In the genomic region with DNA sequence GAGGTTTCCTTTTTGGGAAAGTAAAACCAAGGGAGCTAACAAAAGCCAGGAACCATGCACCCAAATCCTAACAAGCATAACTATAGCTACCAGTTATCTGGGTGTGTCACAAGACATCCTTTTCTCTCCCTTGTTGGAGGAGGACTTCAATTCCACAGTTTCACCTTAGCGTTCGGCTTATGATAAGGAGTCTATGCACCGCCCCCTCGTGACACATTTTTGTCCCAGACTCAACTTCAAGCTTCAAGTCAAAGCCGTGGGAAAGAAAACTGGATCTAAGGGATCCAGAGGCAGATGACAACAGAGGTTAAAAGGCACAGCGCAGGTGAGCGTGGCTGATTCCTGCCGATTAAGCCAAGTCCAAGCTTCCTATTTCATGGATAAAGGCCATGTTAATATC, we compare ENCODE assay signal across 31 cellular contexts. TPM values are rescaled to one million over a fixed set of nuclear protein-coding genes. Genes with fewer than 3 reads are reported as not detected.
DNase-seq lines count a peak whose midpoint lies in the region; ATAC-seq, FAIRE-seq and TF ChIP-seq lines count a peak whose summit lies in the region.
"Had no signal": no experiment of that assay in that cellular context is flagged by ENCODE, and none has a peak within 500 bp of the region (broad histone marks: within the 10 kb centered on the region; RNA-seq: fewer than 3 reads in every experiment).

No MANE protein-coding gene starts in this region.

- ATAC-seq in K562: peak; percentile 48; the same call in 1 of the 3 replicates
- ATAC-seq: A549; CD8-positive, alpha-beta T cell had no signal

- no peak for TF ChIP-seq POLR2A in K562 (conservative IDR thresholded peaks at IDR 0.05)

- H4K20me1 ChIP-seq in K562 (replicated peaks; ENCODE audit: control insufficient read depth, insufficient read depth, low read length): no peaks in the 10 kb centered on the region
- H4K20me1 ChIP-seq: BLaER1; BLaER1 treated with 17β-estradiol and CSF1 and Interleukin-3, amounts not matched to agents 10 nM and 100 nM had no signal

- H3K27ac ChIP-seq in K562 (ENCODE audit: extremely low read depth, low read depth, low read length): no peak overlapping the region
- H3K27ac ChIP-seq: 22Rv1; A549; BLaER1; BLaER1 treated with 17β-estradiol and CSF1 and Interleukin-3, amounts not matched to agents 10 nM and 100 nM; C4-2B had no signal

- H3K4me2 ChIP-seq in K562 (ENCODE audit: insufficient read depth, low read length): no peak overlapping the region
- H3K4me2 ChIP-seq: A549; BLaER1; BLaER1 treated with 17β-estradiol and CSF1 and Interleukin-3, amounts not matched to agents 10 nM and 100 nM had no signal

- no peak for TF ChIP-seq EP300 in K562 (IDR thresholded peaks at IDR 0.05; ENCODE audit: low read length)

- POLR2A ChIA-PET in K562 (lab: Yijun Ruan, JAX): interaction anchor here (3.5 kb wide), 1 partner anchor 14 kb away, joined by 15 read pairs; a partner anchor contains a TSS

- intact Hi-C loops in K562 (cut with micrococcal nuclease): loop anchor here (2.0 kb wide), 1 partner anchor 94 kb away; no protein-coding TSS in a partner anchor

- no peak overlapping the region for H3K4me3 ChIP-seq in K562
- H3K4me3 ChIP-seq: A549; BLaER1; BLaER1 treated with 17β-estradiol and CSF1 and Interleukin-3, amounts not matched to agents 10 nM and 100 nM had no signal

- no peaks in the 10 kb centered on the region for H3K36me3 ChIP-seq in K562 (ENCODE audit: control insufficient read depth, insufficient read depth, low read length)
- H3K36me3 ChIP-seq: BE2C, BLaER1 had no signal

- CTCF ChIA-PET in K562 (lab: Yijun Ruan, JAX; ENCODE audit: low intra/inter-chr PET ratio): no interaction called here

- no peaks in the 10 kb centered on the region for H3K79me2 ChIP-seq in K562 (ENCODE audit: control insufficient read depth, insufficient read depth, low read length)

- 10% methylated on average over 8 of the region's 8 CpGs for WGBS in K562 (ENCODE audit: insufficient coverage, low coverage, missing lambda C conversion rate)

- no peaks in the 10 kb centered on the region; the same call in 1 of the 2 replicates for H3K9me3 ChIP-seq in K562 (replicated peaks; ENCODE audit: control insufficient read depth, insufficient read depth, low read depth, low read length)
- H3K9me3 ChIP-seq: A549, BE2C, Caco-2 had no signal

- H3K9ac ChIP-seq in K562 (ENCODE audit: insufficient read depth in 1 of 2, low read depth in 2 of 2, low read length in 2 of 2): no peak overlapping the region
- H3K9ac ChIP-seq: BLaER1; BLaER1 treated with 17β-estradiol and CSF1 and Interleukin-3, amounts not matched to agents 10 nM and 100 nM had no signal

- TF ChIP-seq CTCF in K562 (IDR thresholded peaks at IDR 0.05 in 2 of 3, conservative IDR thresholded peaks at IDR 0.05 in 1 of 3; ENCODE audit: insufficient read depth in 2 of 3, low read depth in 1 of 3, low read length in 3 of 3): no peak

- FAIRE-seq in K562 (lab: Jason Lieb, UNC): peak; percentile 6
- FAIRE-seq: A204.1, A549, D721Med had no signal

- no peaks in the 10 kb centered on the region; a peak in 1 of 5 replicates for H3K4me1 ChIP-seq in K562 (replicated peaks in 1 of 2; ENCODE audit: control insufficient read depth in 2 of 2, insufficient read depth in 2 of 2, low read length in 2 of 2)
- H3K4me1 ChIP-seq: A549, BE2C, Caco-2 had no signal

- BruUV-seq in K562 (replicated peaks; lab: Mats Ljungman, UMichigan): no TSS peak

- H3K27me3 ChIP-seq in K562 (ENCODE audit: control insufficient read depth in 2 of 2, insufficient read depth in 2 of 2, low read length in 2 of 2): no peaks in the 10 kb centered on the region
- H3K27me3 ChIP-seq: BE2C; BLaER1; BLaER1 treated with 17β-estradiol and CSF1 and Interleukin-3, amounts not matched to agents 10 nM and 100 nM had no signal

- no peaks in the 10 kb centered on the region for H3K9me1 ChIP-seq in K562 (ENCODE audit: control insufficient read depth, insufficient read depth, low read length)

- no peak overlapping the region for H2AFZ ChIP-seq in K562 (ENCODE audit: low read depth, low read length)

- peak in 1 of 4 experiments; percentile 31 for DNase-seq in K562 (ENCODE audit: extremely low read depth in 1 of 4, low spot score in 3 of 4)
- DNase-seq in putamen (ENCODE audit: low spot score): peak; percentile 16
- no peak for DNase-seq in cortex of kidney (lab: John Stamatoyannopoulos, UW)
- DNase-seq in NCI-H146 treated with DMSO at 0.1 percent for 48 hours (lab: John Stamatoyannopoulos, UW; ENCODE audit: unreplicated experiment): no peak
- DNase-seq: 8988T; ACHN; AML-193; BE2C; C1 segment of cervical spinal cord; Caco-2; Calu3; CD4-positive, alpha-beta memory T cell; CD4-positive, alpha-beta T cell; CD4-positive, CD25-positive, alpha-beta regulatory T cell; CD8-positive, alpha-beta memory T cell; CD8-positive, alpha-beta T cell; COR-L47; DMS 273 treated with DMSO at 0.1 percent for 48 hours; DMS153; DMS53; DMS79; DMS79 treated with DMSO at 0.1 percent for 48 hours; DND-41; EL had no signal

- in situ Hi-C loops in K562 (cut with MboI): no loop called here

- no peak for TF ChIP-seq RAD21 in K562 (CRISPR knock-in tag; conservative IDR thresholded peaks at IDR 0.05 in 1 of 2, IDR thresholded peaks at IDR 0.05 in 1 of 2)

TF ChIP-seq in K562, 482 proteins besides CTCF, POLR2A, EP300 and RAD21 (continues in another document):
- TF ChIP-seq TGIF2 (CRISPR knock-in tag; IDR thresholded peaks at IDR 0.05) (no peak), SRF (CRISPR knock-in tag; IDR thresholded peaks at IDR 0.05) (no peak), SIRT6 (IDR thresholded peaks at IDR 0.05; ENCODE audit: low read depth, low read length) (no peak), XRCC3 (IDR thresholded peaks at IDR 0.05) (no peak), STAG1 (CRISPR knock-in tag; IDR thresholded peaks at IDR 0.05; ENCODE audit: borderline replicate concordance) (no peak), CHD1 (IDR thresholded peaks at IDR 0.05; ENCODE audit: low read length) (no peak), HIVEP1 (CRISPR knock-in tag; IDR thresholded peaks at IDR 0.05) (no peak), ZNF561 (CRISPR knock-in tag; conservative IDR thresholded peaks at IDR 0.05) (no peak), SMARCA4 (IDR thresholded peaks at IDR 0.05) (no peak)
- TF ChIP-seq, protein P1, sequence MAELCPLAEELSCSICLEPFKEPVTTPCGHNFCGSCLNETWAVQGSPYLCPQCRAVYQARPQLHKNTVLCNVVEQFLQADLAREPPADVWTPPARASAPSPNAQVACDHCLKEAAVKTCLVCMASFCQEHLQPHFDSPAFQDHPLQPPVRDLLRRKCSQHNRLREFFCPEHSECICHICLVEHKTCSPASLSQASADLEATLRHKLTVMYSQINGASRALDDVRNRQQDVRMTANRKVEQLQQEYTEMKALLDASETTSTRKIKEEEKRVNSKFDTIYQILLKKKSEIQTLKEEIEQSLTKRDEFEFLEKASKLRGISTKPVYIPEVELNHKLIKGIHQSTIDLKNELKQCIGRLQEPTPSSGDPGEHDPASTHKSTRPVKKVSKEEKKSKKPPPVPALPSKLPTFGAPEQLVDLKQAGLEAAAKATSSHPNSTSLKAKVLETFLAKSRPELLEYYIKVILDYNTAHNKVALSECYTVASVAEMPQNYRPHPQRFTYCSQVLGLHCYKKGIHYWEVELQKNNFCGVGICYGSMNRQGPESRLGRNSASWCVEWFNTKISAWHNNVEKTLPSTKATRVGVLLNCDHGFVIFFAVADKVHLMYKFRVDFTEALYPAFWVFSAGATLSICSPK (IDR thresholded peaks at IDR 0.05; ENCODE audit: borderline replicate concordance): no peak
- TF ChIP-seq, protein P2, sequence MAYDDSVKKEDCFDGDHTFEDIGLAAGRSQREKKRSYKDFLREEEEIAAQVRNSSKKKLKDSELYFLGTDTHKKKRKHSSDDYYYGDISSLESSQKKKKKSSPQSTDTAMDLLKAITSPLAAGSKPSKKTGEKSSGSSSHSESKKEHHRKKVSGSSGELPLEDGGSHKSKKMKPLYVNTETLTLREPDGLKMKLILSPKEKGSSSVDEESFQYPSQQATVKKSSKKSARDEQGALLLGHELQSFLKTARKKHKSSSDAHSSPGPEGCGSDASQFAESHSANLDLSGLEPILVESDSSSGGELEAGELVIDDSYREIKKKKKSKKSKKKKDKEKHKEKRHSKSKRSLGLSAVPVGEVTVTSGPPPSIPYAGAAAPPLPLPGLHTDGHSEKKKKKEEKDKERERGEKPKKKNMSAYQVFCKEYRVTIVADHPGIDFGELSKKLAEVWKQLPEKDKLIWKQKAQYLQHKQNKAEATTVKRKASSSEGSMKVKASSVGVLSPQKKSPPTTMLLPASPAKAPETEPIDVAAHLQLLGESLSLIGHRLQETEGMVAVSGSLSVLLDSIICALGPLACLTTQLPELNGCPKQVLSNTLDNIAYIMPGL (CRISPR knock-in tag; IDR thresholded peaks at IDR 0.05): no peak
- TF ChIP-seq, protein P3, sequence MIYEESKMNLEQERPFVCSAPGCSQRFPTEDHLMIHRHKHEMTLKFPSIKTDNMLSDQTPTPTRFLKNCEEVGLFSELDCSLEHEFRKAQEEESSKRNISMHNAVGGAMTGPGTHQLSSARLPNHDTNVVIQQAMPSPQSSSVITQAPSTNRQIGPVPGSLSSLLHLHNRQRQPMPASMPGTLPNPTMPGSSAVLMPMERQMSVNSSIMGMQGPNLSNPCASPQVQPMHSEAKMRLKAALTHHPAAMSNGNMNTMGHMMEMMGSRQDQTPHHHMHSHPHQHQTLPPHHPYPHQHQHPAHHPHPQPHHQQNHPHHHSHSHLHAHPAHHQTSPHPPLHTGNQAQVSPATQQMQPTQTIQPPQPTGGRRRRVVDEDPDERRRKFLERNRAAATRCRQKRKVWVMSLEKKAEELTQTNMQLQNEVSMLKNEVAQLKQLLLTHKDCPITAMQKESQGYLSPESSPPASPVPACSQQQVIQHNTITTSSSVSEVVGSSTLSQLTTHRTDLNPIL (CRISPR knock-in tag; IDR thresholded peaks at IDR 0.05): no peak

RNA-seq across cellular contexts. Expression of a gene that starts 13.9 kb away (rescaled TPM):
- 103 and 392 TPM in 2 replicates for total RNA-seq in K562 (2011; cell fraction: chromatin; rRNA removed; ENCODE audit: low replicate concordance)
- 49.9 and 73.3 TPM in 2 replicates for total RNA-seq in K562 (2011; cell fraction: nucleolus; rRNA removed)
- 169 and 262 TPM in 2 replicates for total RNA-seq in K562 (2011; cell fraction: nucleoplasm; rRNA removed)
- total RNA-seq in K562 (2014; rRNA removed): 128 and 137 TPM in 2 replicates
- total RNA-seq in K562 (2014; rRNA removed; fragmentation: Illumina TruSeq; extraction: Trizol): 143 and 166 TPM in 2 replicates
- 131 and 136 TPM in 2 replicates for total RNA-seq in K562 (2015; rRNA removed; fragmentation: Illumina TruSeq; extraction: Trizol)
- total RNA-seq in K562 (2021): 122 and 123 TPM in 2 replicates
- polyA plus RNA-seq in K562 (2011; rRNA removed): 161 and 177 TPM in 2 replicates
- 52.4 and 113 TPM in 2 replicates for polyA plus RNA-seq in K562 (2011; cell fraction: cytosol; rRNA removed)
- polyA plus RNA-seq in K562 (2011; cell fraction: nucleus; rRNA removed): 75.7 and 119 TPM in 2 replicates
- 105 and 124 TPM in 2 replicates for polyA plus RNA-seq in K562 (2012)
- 132 and 150 TPM in 2 replicates for polyA plus RNA-seq in K562 (2014; fragmentation: Illumina TruSeq; extraction: Trizol)
- 10 to 100 TPM; 59.4 to 81.1 TPM for polyA plus RNA-seq in K562 (2014; fragmentation: Nextera tagmentation; extraction: Ambion mirVana)
- polyA plus RNA-seq in K562 (2014; rRNA removed): 123 and 136 TPM in 2 replicates
- 363 and 437 TPM in 2 replicates for polyA minus RNA-seq in K562 (2011; rRNA and poly(A)+ RNA removed)
- 85.6 and 88.1 TPM in 2 replicates for polyA minus RNA-seq in K562 (2011; cell fraction: cytosol; rRNA and poly(A)+ RNA removed)
- polyA minus RNA-seq in K562 (2011; cell fraction: nucleus; rRNA and poly(A)+ RNA removed): 117 and 226 TPM in 2 replicates
